In the genomic region with DNA sequence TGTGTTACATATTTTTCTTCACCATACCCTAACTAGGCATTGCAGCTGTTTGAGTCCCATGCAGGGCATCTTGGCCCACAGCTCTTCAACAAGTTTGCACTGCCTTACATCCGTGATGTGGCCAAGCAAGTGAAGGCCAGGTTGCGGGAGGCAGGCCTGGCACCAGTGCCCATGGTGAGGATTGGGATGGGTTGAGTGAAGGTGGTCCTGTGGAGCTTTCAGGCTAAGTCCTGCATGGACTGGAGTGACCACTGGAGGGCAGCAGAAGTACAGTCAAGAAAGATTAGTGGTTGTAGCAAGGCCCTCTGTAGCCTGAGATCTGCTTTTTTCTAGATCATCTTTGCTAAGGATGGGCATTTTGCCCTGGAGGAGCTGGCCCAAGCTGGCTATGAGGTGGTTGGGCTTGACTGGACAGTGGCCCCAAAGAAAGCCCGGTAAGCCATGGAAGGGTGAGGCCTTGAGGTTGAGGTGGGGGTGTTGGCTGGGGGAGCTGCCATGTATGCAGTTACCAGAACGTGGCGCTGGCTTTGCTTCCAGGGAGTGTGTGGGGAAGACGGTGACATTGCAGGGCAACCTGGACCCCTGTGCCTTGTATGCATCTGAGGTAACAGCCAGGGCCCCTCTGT, we compare ENCODE assay signal across 8 cellular contexts. TPM values are rescaled to one million over a fixed set of nuclear protein-coding genes. Genes with fewer than 3 reads are reported as not detected.
DNase-seq lines count a peak whose midpoint lies in the region; ATAC-seq and TF ChIP-seq lines count a peak whose summit lies in the region.

No MANE protein-coding gene starts in this region.

- POLR2A ChIA-PET in RWPE1 (lab: Yijun Ruan, JAX; ENCODE audit: low non-redundant PET) = no interaction called here

- no peak for ATAC-seq in HG03039 (IDR thresholded peaks at IDR 0.05; ENCODE audit: unreplicated experiment)

- peaks cover 38% of the 10 kb centered on the region for H3K4me1 ChIP-seq in Loucy (ENCODE audit: insufficient read depth, low read length, poor library complexity, severe bottlenecking)
- H3K4me1 ChIP-seq in osteoblast (ENCODE audit: insufficient read depth, low read length) = peaks cover 33% of the 10 kb centered on the region
- peaks cover 46% of the 10 kb centered on the region for H3K4me1 ChIP-seq in suprapubic skin

- H2AFZ ChIP-seq in Loucy (ENCODE audit: low read length) (no peak overlapping the region), osteoblast (ENCODE audit: low read length) (peak overlapping the region; percentile 18)

- TF ChIP-seq EP300 in suprapubic skin (IDR thresholded peaks at IDR 0.05) = no peak

- H3K4me1 Mint-ChIP-seq in activated T-helper 2 cell treated with anti-CD3 and anti-CD28 coated beads, Interferon-gamma antibody, Interleukin-2, Interleukin-4, amounts not matched to agents 10 μg/mL and 5 μg/mL and 100 μg/mL, durations not matched to agents 14 hours and 24 hours and 36 hours (ENCODE audit: low read depth) = peaks cover 32% of the 10 kb centered on the region

- DNase-seq in DMS53 (lab: John Stamatoyannopoulos, UW) (peak; percentile 88), RWPE1 (ENCODE audit: low spot score) (peak; percentile 68), foreskin fibroblast (peak; percentile 77 to 92), osteoblast (ENCODE audit: insufficient read length, low spot score, missing footprints) (peak; percentile 95), suprapubic skin (ENCODE audit: low spot score in 2 of 2) (peak in 1 of 2 donors; percentile 88)
- DNase-seq in activated T-helper 2 cell treated with anti-CD3 and anti-CD28 coated beads, Interferon-gamma antibody, Interleukin-2, Interleukin-4, amounts not matched to agents 10 μg/mL and 5 μg/mL and 100 μg/mL, durations not matched to agents 14 hours and 24 hours and 36 hours (ENCODE audit: low spot score) = peak; percentile 68

- no peaks in the 10 kb centered on the region for H3K36me3 ChIP-seq in Loucy (ENCODE audit: insufficient read depth, low read length)
- H3K36me3 ChIP-seq in osteoblast (ENCODE audit: insufficient read depth, low read length) = peaks cover 17% of the 10 kb centered on the region
- H3K36me3 ChIP-seq in suprapubic skin = peaks cover 13% of the 10 kb centered on the region

- no peak overlapping the region for H3K27ac Mint-ChIP-seq in activated T-helper 2 cell treated with anti-CD3 and anti-CD28 coated beads, Interferon-gamma antibody, Interleukin-2, Interleukin-4, amounts not matched to agents 10 μg/mL and 5 μg/mL and 100 μg/mL, durations not matched to agents 14 hours and 24 hours and 36 hours

- H3K4me2 ChIP-seq in Loucy (ENCODE audit: low read depth, low read length, poor library complexity, severe bottlenecking) (peak overlapping the region; percentile 98), osteoblast (ENCODE audit: insufficient read depth, low read length) (peak overlapping the region; percentile 16)

- 31% methylated on average over 6 of the region's 6 CpGs for WGBS in suprapubic skin

- intact Hi-C loops in activated T-helper 2 cell treated with anti-CD3 and anti-CD28 coated beads, Interferon-gamma antibody, Interleukin-2, Interleukin-4, amounts not matched to agents 10 μg/mL and 5 μg/mL and 100 μg/mL, durations not matched to agents 14 hours and 24 hours and 36 hours (cut with micrococcal nuclease) = loop anchor here (5.0 to 10.0 kb wide), 6 partner anchors 190 to 790 kb away; a partner anchor contains a TSS

- CTCF ChIA-PET in RWPE1 (lab: Yijun Ruan, JAX) = interaction anchor here (0.6 to 2.1 kb wide), 16 partner anchors 85 to 1789 kb away, joined by 3 to 29 read pairs (median 4); no protein-coding TSS in a partner anchor

- H3F3A ChIP-seq in Loucy (ENCODE audit: low read depth) = no peaks in the 10 kb centered on the region

- H3K9me2 ChIP-seq in Loucy (replicated peaks; ENCODE audit: low read depth, low read length) = no peaks in the 10 kb centered on the region

- H3K9me3 ChIP-seq in Loucy (ENCODE audit: insufficient read depth, low read depth, low read length) = no peaks in the 10 kb centered on the region
- H3K9me3 ChIP-seq in osteoblast (ENCODE audit: low read depth, low read length) = no peaks in the 10 kb centered on the region
- H3K9me3 ChIP-seq in suprapubic skin = no peaks in the 10 kb centered on the region

- H3K9ac ChIP-seq in Loucy (ENCODE audit: low read depth, low read length, poor library complexity, severe bottlenecking) = no peak overlapping the region

- H3K4me3 Mint-ChIP-seq in activated T-helper 2 cell treated with anti-CD3 and anti-CD28 coated beads, Interferon-gamma antibody, Interleukin-2, Interleukin-4, amounts not matched to agents 10 μg/mL and 5 μg/mL and 100 μg/mL, durations not matched to agents 14 hours and 24 hours and 36 hours (ENCODE audit: low read depth) = peak overlapping the region; percentile 57

- H3K79me2 ChIP-seq in Loucy (ENCODE audit: insufficient read depth, low read length) (peaks cover 12% of the 10 kb centered on the region), osteoblast (ENCODE audit: insufficient read depth, low read length) (peaks cover 40% of the 10 kb centered on the region)

- H4K20me1 ChIP-seq in Loucy (ENCODE audit: insufficient read depth, low read length, poor library complexity, severe bottlenecking) (no peaks in the 10 kb centered on the region), osteoblast (ENCODE audit: insufficient read depth, low read length) (peaks cover 14% of the 10 kb centered on the region)

- peak overlapping the region; percentile 17; the same call in 1 of the 2 replicates for H3K27ac ChIP-seq in RWPE1
- H3K27ac ChIP-seq in osteoblast (ENCODE audit: low read depth, low read length) = no peak overlapping the region
- no peak overlapping the region for H3K27ac ChIP-seq in suprapubic skin

- no peaks in the 10 kb centered on the region for H3K9me3 Mint-ChIP-seq in activated T-helper 2 cell treated with anti-CD3 and anti-CD28 coated beads, Interferon-gamma antibody, Interleukin-2, Interleukin-4, amounts not matched to agents 10 μg/mL and 5 μg/mL and 100 μg/mL, durations not matched to agents 14 hours and 24 hours and 36 hours

- peaks cover 6% of the 10 kb centered on the region for H3K36me3 Mint-ChIP-seq in activated T-helper 2 cell treated with anti-CD3 and anti-CD28 coated beads, Interferon-gamma antibody, Interleukin-2, Interleukin-4, amounts not matched to agents 10 μg/mL and 5 μg/mL and 100 μg/mL, durations not matched to agents 14 hours and 24 hours and 36 hours (ENCODE audit: low read depth)

- no peak for TF ChIP-seq POLR2A in suprapubic skin (IDR thresholded peaks at IDR 0.05)

- H3K4me3 ChIP-seq in Loucy (ENCODE audit: low read length, poor library complexity, severe bottlenecking) (no peak overlapping the region), foreskin fibroblast (ENCODE audit: low read depth in 1 of 2, low read length in 2 of 2) (peak overlapping the region in 1 of 2 donors; percentile 2), osteoblast (ENCODE audit: insufficient read depth, low read length) (peak overlapping the region; percentile 15), suprapubic skin (no peak overlapping the region)

- H3K27me3 ChIP-seq in Loucy (ENCODE audit: insufficient read depth, low read length, poor library complexity, severe bottlenecking) (no peaks in the 10 kb centered on the region), osteoblast (ENCODE audit: insufficient read depth, low read length) (no peaks in the 10 kb centered on the region), suprapubic skin (no peaks in the 10 kb centered on the region)

- H3K27me3 Mint-ChIP-seq in activated T-helper 2 cell treated with anti-CD3 and anti-CD28 coated beads, Interferon-gamma antibody, Interleukin-2, Interleukin-4, amounts not matched to agents 10 μg/mL and 5 μg/mL and 100 μg/mL, durations not matched to agents 14 hours and 24 hours and 36 hours (ENCODE audit: low read depth) = no peaks in the 10 kb centered on the region

- TF ChIP-seq CTCF in Loucy (conservative IDR thresholded peaks at IDR 0.05; ENCODE audit: low read length) (peak; percentile 94), RWPE1 (conservative IDR thresholded peaks at IDR 0.05; ENCODE audit: low read depth) (peak; percentile 89), foreskin fibroblast (IDR thresholded peaks at IDR 0.05; ENCODE audit: low read depth, low read length) (peak; percentile 90), osteoblast (IDR thresholded peaks at IDR 0.05; ENCODE audit: extremely low read depth, low read depth, low read length) (peak; percentile 94), suprapubic skin (IDR thresholded peaks at IDR 0.05) (peak; percentile 81 to 86)

RNA-seq across cellular contexts. Expression of a gene that starts 2.5 kb away (rescaled TPM):
- 84.8 and 85.9 TPM in 2 replicates for total RNA-seq in activated T-helper 2 cell treated with anti-CD3 and anti-CD28 coated beads, Interferon-gamma antibody, Interleukin-2, Interleukin-4, amounts not matched to agents 10 μg/mL and 5 μg/mL and 100 μg/mL, durations not matched to agents 14 hours and 24 hours and 36 hours
- total RNA-seq in osteoblast = 123 and 147 TPM in 2 replicates
- 10 to 100 TPM; 45.4 to 65.9 (median 57.2) TPM for total RNA-seq in suprapubic skin

RNA-seq across cellular contexts. Expression of a gene that starts 3.4 kb away (rescaled TPM):
- total RNA-seq in activated T-helper 2 cell treated with anti-CD3 and anti-CD28 coated beads, Interferon-gamma antibody, Interleukin-2, Interleukin-4, amounts not matched to agents 10 μg/mL and 5 μg/mL and 100 μg/mL, durations not matched to agents 14 hours and 24 hours and 36 hours = 20.7 and 22.1 TPM in 2 replicates
- total RNA-seq in osteoblast = 23.9 and 26.1 TPM in 2 replicates
- total RNA-seq in suprapubic skin = 10 to 100 TPM; 37.8 to 65.5 (median 56.8) TPM

RNA-seq across cellular contexts. Expression of a gene that starts 28.1 kb away (rescaled TPM):
- total RNA-seq in activated T-helper 2 cell treated with anti-CD3 and anti-CD28 coated beads, Interferon-gamma antibody, Interleukin-2, Interleukin-4, amounts not matched to agents 10 μg/mL and 5 μg/mL and 100 μg/mL, durations not matched to agents 14 hours and 24 hours and 36 hours = 42.6 and 43.9 TPM in 2 replicates
- total RNA-seq in osteoblast = 25.3 and 25.6 TPM in 2 replicates
- 10 to 100 TPM; 14.1 to 20.8 (median 19.6) TPM for total RNA-seq in suprapubic skin
